8 cellular contexts compared by ENCODE assay signal in genomic region chr12:121537814-121538698, GRCh38. TPM values are rescaled to one million over a fixed set of nuclear protein-coding genes. Genes with fewer than 3 reads are reported as not detected.
DNase-seq lines count a peak whose midpoint lies in the region; ATAC-seq and TF ChIP-seq lines count a peak whose summit lies in the region.

No MANE protein-coding gene starts in this region.

- H3K4me3 Mint-ChIP-seq in activated T-cell treated with anti-CD3 and anti-CD28 coated beads, Interleukin-2, amount 50 U/mL, for 4 hours: peak overlapping the region; percentile 82

- TF ChIP-seq CTCF in SK-N-SH (IDR thresholded peaks at IDR 0.05) (no peak), lung (IDR thresholded peaks at IDR 0.05; ENCODE audit: control extremely low read depth, extremely low read depth) (no peak), omental fat pad (IDR thresholded peaks at IDR 0.05) (no peak)

- no peaks in the 10 kb centered on the region for H3K9me2 ChIP-seq in SK-N-SH

- POLR2A ChIA-PET in SK-N-SH (lab: Yijun Ruan, JAX): interaction anchor here (1.0 kb wide), 1 partner anchor 42 kb away, joined by 6 read pairs; no protein-coding TSS in a partner anchor

- peak overlapping the region; percentile 91 for H3K4me2 ChIP-seq in SK-N-SH

- WGBS in SK-N-SH (ENCODE audit: low lambda C conversion rate): 37% methylated on average over 7 of the region's 83 CpGs
- 2 to 6% methylated on average over 26 to 83 of the region's 83 CpGs for WGBS in lung, 2 donors
- WGBS in thymus: 1% methylated on average over 80 of the region's 83 CpGs

- H2AFZ ChIP-seq in SK-N-SH (ENCODE audit: low read depth): peak overlapping the region; percentile 78; the same call in 1 of the 2 replicates

- no peaks in the 10 kb centered on the region for H3K9me3 ChIP-seq in SK-N-SH
- no peaks in the 10 kb centered on the region for H3K9me3 ChIP-seq in lung (ENCODE audit: control insufficient read depth in 2 of 2, insufficient read depth in 1 of 2, low read length in 1 of 2)
- H3K9me3 ChIP-seq in thymus (ENCODE audit: control insufficient read depth): no peaks in the 10 kb centered on the region

- no peaks in the 10 kb centered on the region for H3K79me2 ChIP-seq in SK-N-SH (ENCODE audit: insufficient read depth)

- CTCF ChIA-PET in SK-N-SH (lab: Yijun Ruan, JAX): interaction anchor here (1.0 to 2.8 kb wide), 10 partner anchors 7 to 131 kb away, joined by 3 to 15 read pairs (median 7); partner anchors contain the start of gene MORN3

- no peaks in the 10 kb centered on the region for H3K27me3 ChIP-seq in SK-N-SH (ENCODE audit: insufficient read depth)
- H3K27me3 ChIP-seq in lung (ENCODE audit: control insufficient read depth, insufficient read depth): no peaks in the 10 kb centered on the region
- no peaks in the 10 kb centered on the region for H3K27me3 ChIP-seq in thymus (ENCODE audit: control insufficient read depth, insufficient read depth)

- ATAC-seq in activated T-cell treated with anti-CD3 and anti-CD28 coated beads, Interleukin-2, amount 50 U/mL, for 4 hours: peak; percentile 27 to 34
- ATAC-seq in HG03045 (IDR thresholded peaks at IDR 0.05; ENCODE audit: unreplicated experiment) (peak; percentile 4), lung (ENCODE audit: insufficient read depth, low FRiP score) (peak; percentile 3), omental fat pad (ENCODE audit: low FRiP score) (no peak)

- H3K27me3 Mint-ChIP-seq in activated T-cell treated with anti-CD3 and anti-CD28 coated beads, Interleukin-2, amount 50 U/mL, for 4 hours (ENCODE audit: low read depth): no peaks in the 10 kb centered on the region

- peaks cover 45% of the 10 kb centered on the region for H3K4me1 Mint-ChIP-seq in activated T-cell treated with anti-CD3 and anti-CD28 coated beads, Interleukin-2, amount 50 U/mL, for 4 hours (ENCODE audit: low read depth)

- H3K9me3 Mint-ChIP-seq in activated T-cell treated with anti-CD3 and anti-CD28 coated beads, Interleukin-2, amount 50 U/mL, for 4 hours: no peaks in the 10 kb centered on the region

- H3K36me3 Mint-ChIP-seq in activated T-cell treated with anti-CD3 and anti-CD28 coated beads, Interleukin-2, amount 50 U/mL, for 4 hours (ENCODE audit: insufficient read depth): peaks cover 2% of the 10 kb centered on the region

- peak overlapping the region; percentile 50 to 54 for H3K4me3 ChIP-seq in SK-N-SH (ENCODE audit: low read depth in 2 of 2, low read length in 1 of 2)
- H3K4me3 ChIP-seq in lung: peak overlapping the region; percentile 70
- H3K4me3 ChIP-seq in thymus (ENCODE audit: low read length): peak overlapping the region; percentile 63

- H3K9ac ChIP-seq in SK-N-SH: no peak overlapping the region

- TF ChIP-seq EP300 in SK-N-SH (IDR thresholded peaks at IDR 0.05; ENCODE audit: borderline replicate concordance in 1 of 2, low read depth in 1 of 2, low read length in 1 of 2): no peak

- H3K36me3 ChIP-seq in SK-N-SH (replicated peaks in 1 of 2; ENCODE audit: control insufficient read depth in 1 of 2, insufficient read depth in 2 of 2, low read length in 1 of 2): no peaks in the 10 kb centered on the region
- H3K36me3 ChIP-seq in lung (ENCODE audit: control insufficient read depth in 2 of 2, insufficient read depth in 2 of 2, low read length in 2 of 2): no peaks in the 10 kb centered on the region
- H3K36me3 ChIP-seq in thymus (ENCODE audit: control insufficient read depth, insufficient read depth): peaks cover 17% of the 10 kb centered on the region

- H3K4me1 ChIP-seq in SK-N-SH (ENCODE audit: control insufficient read depth in 1 of 2, insufficient read depth in 2 of 2, low read depth in 1 of 2, low read length in 1 of 2) (peaks cover 4 to 16% of the 10 kb centered on the region in 2 experiments; a peak in 2 of 4 replicates), lung (ENCODE audit: control insufficient read depth in 2 of 2, insufficient read depth in 2 of 2, low read length in 2 of 2) (peaks cover 0 to 14% of the 10 kb centered on the region in 2 donors), thymus (ENCODE audit: control insufficient read depth, insufficient read depth, low read length) (peaks cover 19% of the 10 kb centered on the region)

- peaks cover 5% of the 10 kb centered on the region for H3F3A ChIP-seq in SK-N-SH (replicated peaks; ENCODE audit: insufficient read depth)

- no peaks in the 10 kb centered on the region for H4K20me1 ChIP-seq in SK-N-SH (ENCODE audit: insufficient read depth)

- H3K27ac ChIP-seq in SK-N-SH (ENCODE audit: low read depth in 2 of 2, low read length in 1 of 2) (no peak overlapping the region), lung (ENCODE audit: low read depth in 1 of 2, low read length in 1 of 2) (peak overlapping the region; percentile 96), thymus (ENCODE audit: low read depth) (peak overlapping the region; percentile 83)

- TF ChIP-seq RAD21 in SK-N-SH (IDR thresholded peaks at IDR 0.05; ENCODE audit: low read length): no peak

- DNase-seq in activated T-cell treated with anti-CD3 and anti-CD28 coated beads, Interleukin-2, amount 50 U/mL, for 4 hours: peak; percentile 18
- no peak for DNase-seq in activated T-cell treated with anti-CD3 and anti-CD28 coated beads for 4 hours
- DNase-seq in SK-N-SH: peak; percentile 79
- peak; percentile 34 for DNase-seq in cerebellum (ENCODE audit: low spot score)
- DNase-seq in lung (ENCODE audit: low spot score): no peak
- no peak for DNase-seq in omental fat pad (ENCODE audit: low spot score)

TF ChIP-seq in SK-N-SH, 30 proteins besides CTCF, POLR2A, EP300 and RAD21:
- TF ChIP-seq SMC3 (IDR thresholded peaks at IDR 0.05; ENCODE audit: low read depth, low read length) (no peak), TAF1 (IDR thresholded peaks at IDR 0.05; ENCODE audit: borderline replicate concordance, low read depth, low read length) (no peak)

RNA-seq across cellular contexts. Expression of gene KDM2B, which starts 42.8 kb away (rescaled TPM):
- 10 to 100 TPM; 47.3 to 51.8 (median 48.6) TPM for total RNA-seq in activated T-cell treated with anti-CD3 and anti-CD28 coated beads, Interleukin-2, amount 50 U/mL, for 4 hours
- polyA plus RNA-seq in SK-N-SH (2012; rRNA removed) (9.6 and 11.5 TPM in 2 replicates), lung (10 to 100 TPM; 13.8 to 18.6 TPM), thymus (25.9 TPM)
- 8.2 and 11.0 TPM in 2 replicates for polyA plus RNA-seq in SK-N-SH (2012; cell fraction: cytosol; rRNA removed)
- 25.9 and 32.9 TPM in 2 replicates for polyA plus RNA-seq in SK-N-SH (2012; cell fraction: nucleus; rRNA removed)
- total RNA-seq in cerebellum (48.4 TPM), lung (10 to 100 TPM; 30.6 to 44.5 TPM), omental fat pad (10 to 100 TPM; 14.8 to 27.0 (median 16.7) TPM)

Comparison
In these comparisons a context has a peak if more than half of its experiments do, and no peak if none do; other contexts are left out.
1. DNase-seq: peak in activated T-cell treated with anti-CD3 and anti-CD28 coated beads, Interleukin-2, amount 50 U/mL, for 4 hours (single experiment), SK-N-SH (single experiment) and cerebellum (single experiment); none in activated T-cell treated with anti-CD3 and anti-CD28 coated beads for 4 hours (single experiment), lung (single experiment) and omental fat pad (single experiment).
2. H3K27ac ChIP-seq: peak in lung (2 of 2) and thymus (single experiment); none in SK-N-SH (0 of 2).
3. Peak in every context shown above with its lines, with median percentiles within 50 percentile points of each other: H3K4me3 ChIP-seq.